ENCODE assay signal across 8 cellular contexts in the genomic region with DNA sequence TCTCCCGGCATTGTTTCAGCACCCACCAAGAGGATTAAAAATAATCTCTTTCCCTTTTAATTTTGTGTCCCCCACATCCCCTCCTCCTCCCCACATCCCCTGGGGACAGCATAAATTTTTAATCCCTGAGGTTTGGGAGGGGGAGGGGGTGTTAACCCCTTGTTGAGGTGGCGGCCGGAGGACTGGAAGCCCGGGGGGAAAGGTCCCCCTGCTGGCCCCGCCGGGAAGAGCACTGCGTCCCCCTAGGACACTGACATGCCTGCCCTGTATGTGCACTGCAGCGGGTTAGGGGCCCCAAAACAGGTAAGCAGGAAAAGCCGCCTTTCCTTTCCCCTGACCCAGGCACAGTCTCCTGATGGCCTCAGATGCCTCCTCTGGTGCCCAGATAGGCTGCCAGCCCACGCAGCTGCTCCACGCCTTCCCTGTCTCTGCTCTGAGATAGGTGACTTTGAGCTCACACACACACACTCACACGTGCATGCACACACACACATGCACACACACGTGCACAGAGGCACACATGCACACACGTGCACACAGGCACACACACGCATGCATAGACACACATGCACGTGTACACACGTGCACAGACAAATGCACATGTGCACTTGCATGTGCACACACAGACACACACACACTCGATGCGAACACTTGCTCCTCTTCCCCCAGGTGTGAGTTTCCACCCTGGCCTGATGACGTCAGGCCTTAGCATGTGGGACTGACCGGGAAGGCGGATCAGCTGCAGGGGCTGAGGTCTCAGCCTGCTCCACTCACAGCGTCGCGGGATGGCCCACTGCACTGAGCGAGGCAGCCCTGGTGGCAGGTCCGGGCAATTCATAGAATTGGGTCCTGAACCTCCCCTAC. TPM values are rescaled to one million over a fixed set of nuclear protein-coding genes. Genes with fewer than 3 reads are reported as not detected.
A peak's percentile ranks its signal among the peaks of the same experiment; 100 is the strongest.
DNase-seq lines count a peak whose midpoint lies in the region; ATAC-seq and TF ChIP-seq lines count a peak whose summit lies in the region.

No MANE protein-coding gene starts in this region.

- H3K4me1 ChIP-seq in psoas muscle = peaks cover 9% of the 10 kb centered on the region

- H3K4me3 ChIP-seq in fibroblast of pulmonary artery (replicated peaks; ENCODE audit: low read depth, low read length) (no peak overlapping the region), psoas muscle (peak overlapping the region; percentile 43)

- H3K36me3 ChIP-seq in psoas muscle (ENCODE audit: insufficient read depth in 1 of 2, low read depth in 1 of 2) = no peaks in the 10 kb centered on the region

- H3K27me3 ChIP-seq in psoas muscle (ENCODE audit: insufficient read depth in 3 of 3, low read length in 2 of 3) = peaks cover 0 to 90% (median 43%) of the 10 kb centered on the region in 3 donors

- TF ChIP-seq CTCF in GM12874 (IDR thresholded peaks at IDR 0.05; ENCODE audit: insufficient read depth, low read depth, low read length) (peak; percentile 77), fibroblast of pulmonary artery (IDR thresholded peaks at IDR 0.05; ENCODE audit: low read length, missing control alignments) (peak; percentile 50), psoas muscle (IDR thresholded peaks at IDR 0.05) (peak; percentile 37)

- H3K9me3 ChIP-seq in psoas muscle = no peaks in the 10 kb centered on the region

- WGBS in psoas muscle, 3 donors = 20 to 32% (median 27%) methylated on average over 24 to 27 of the region's 27 CpGs

- H3K27ac ChIP-seq in psoas muscle = no peak overlapping the region

- DNase-seq in HT1080 (ENCODE audit: low read depth) (peak; percentile 8), UCSD-AML1 (lab: John Stamatoyannopoulos, UW; ENCODE audit: unreplicated experiment) (peak; percentile 9), fibroblast of pulmonary artery (ENCODE audit: low read depth) (peak; percentile 8), psoas muscle (no peak), NCI-H187 (lab: John Stamatoyannopoulos, UW) (no peak), COLO829 (ENCODE audit: low spot score) (no peak)

- intact Hi-C loops in psoas muscle (cut with DNase I) = no loop called here

- peak in 3 of 4 donors; percentile 42 to 52 (median 47) for ATAC-seq in psoas muscle
- no peak for ATAC-seq in GM19035 (IDR thresholded peaks at IDR 0.05; ENCODE audit: unreplicated experiment)

RNA-seq across cellular contexts. Expression of a gene that starts 12.3 kb away (rescaled TPM):
- not detected in 2 replicates for total RNA-seq in HT1080 (2014; rRNA removed; shearing (Covaris generic))
- polyA plus RNA-seq in HT1080 (2015; cell fraction: cytosol; rRNA removed) = not detected in 2 replicates
- polyA plus RNA-seq in HT1080 (2015; cell fraction: nucleus; rRNA removed) = not detected in 2 replicates
- not detected for total RNA-seq in psoas muscle
- not detected for polyA plus RNA-seq in psoas muscle

Comparison
In these comparisons a context has a peak if more than half of its experiments do, and no peak if none do; other contexts are left out.
1. DNase-seq: peak in HT1080 (single experiment), UCSD-AML1 (single experiment) and fibroblast of pulmonary artery (single experiment); none in psoas muscle (0 of 2), NCI-H187 (0 of 2) and COLO829 (single experiment).
2. Peak in every context shown above with its lines, with median percentiles within 50 percentile points of each other: CTCF ChIP-seq.